36 cellular contexts compared by ENCODE assay signal in the genomic region with DNA sequence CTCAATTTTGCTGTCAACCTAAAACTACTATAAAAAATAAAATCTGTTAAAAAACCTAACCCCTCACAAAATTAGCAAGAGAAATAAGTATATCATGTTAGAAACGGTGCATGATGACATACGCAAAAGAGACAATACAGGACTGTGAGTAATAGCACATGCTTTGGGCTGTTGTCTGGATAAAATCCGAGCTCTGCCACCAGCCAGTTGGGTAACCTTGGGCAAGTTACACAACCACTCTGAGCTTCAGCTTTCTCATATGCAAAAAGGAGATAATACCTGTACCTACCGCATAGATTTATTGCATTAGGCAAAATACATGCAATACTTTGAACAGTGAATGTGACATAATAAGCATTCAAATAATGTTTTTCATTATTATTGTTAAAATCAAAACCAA.
"Had no signal": no experiment of that assay in that cellular context is flagged by ENCODE, and none has a peak within 500 bp of the region (broad histone marks: within the 10 kb centered on the region; RNA-seq: fewer than 3 reads in every experiment).

No MANE protein-coding gene starts in this region.

- H3K27me3 ChIP-seq: body of pancreas, breast epithelium had no signal

- H3K4me3 ChIP-seq: body of pancreas, breast epithelium, PC-9 had no signal

- H3K9me3 ChIP-seq: body of pancreas, breast epithelium had no signal

- DNase-seq: activated CD4-positive, alpha-beta T cell treated with anti-CD3 and anti-CD28 coated beads for 1 hour; activated CD4-positive, alpha-beta T cell treated with anti-CD3 and anti-CD28 coated beads for 48 hours; activated CD4-positive, CD25-positive, alpha-beta regulatory T cell; activated CD8-positive, alpha-beta T cell treated with anti-CD3 and anti-CD28 coated beads for 36 hours; activated effector memory CD4-positive, alpha-beta T cell treated with anti-CD3 and anti-CD28 coated beads, Interleukin-2, amount 50 U/mL, for 16 hours; activated naive CD4-positive, alpha-beta T cell; activated naive CD4-positive, alpha-beta T cell treated with anti-CD3 and anti-CD28 coated beads, Interleukin-2, amount 50 U/mL, for 16 hours; activated naive CD8-positive, alpha-beta T cell treated with anti-CD3 and anti-CD28 coated beads for 36 hours; activated T-cell treated with anti-CD3 and anti-CD28 coated beads, Interleukin-2, amount 50 U/mL, for 1 hour; activated T-cell treated with anti-CD3 and anti-CD28 coated beads, Interleukin-2, amount 50 U/mL, for 72 hours; body of pancreas; cerebellar nuclear complex; Kasumi-1; KG1; MM.1S; NCI-H1048; NCI-H1105 treated with DMSO at 0.1 percent for 48 hours; NCI-H1436; NCI-H1694; NCI-H1930; NCI-H2081 treated with DMSO at 0.1 percent for 48 hours; NCI-H226; NCI-H446 treated with DMSO at 0.1 percent for 48 hours; NCI-H524; NCI-H69; PC-9; Right ventricle myocardium superior; SW 1271; T-helper 1 cell; T1000; WERI-Rb-1 had no signal

- FAIRE-seq: astrocyte, RCC 7860 had no signal

- ATAC-seq: activated CD8-positive, alpha-beta T cell treated with anti-CD3 and anti-CD28 coated beads for 36 hours; activated T-cell treated with anti-CD3 and anti-CD28 coated beads, Interleukin-2, amount 50 U/mL, for 72 hours; activated T-helper 17 cell treated with anti-CD3 and anti-CD28 coated beads, Interleukin-2, amount 50 U/mL, for 72 hours; body of pancreas had no signal

- H3K36me3 ChIP-seq: breast epithelium, WERI-Rb-1 had no signal

- H2AFZ ChIP-seq: PC-9 had no signal

- H3K4me1 ChIP-seq: body of pancreas, breast epithelium had no signal

- H3K4me2 ChIP-seq: PC-9 had no signal

- H3K27ac ChIP-seq: body of pancreas, breast epithelium, PC-9, RWPE1, WERI-Rb-1 had no signal
